In the genomic region with DNA sequence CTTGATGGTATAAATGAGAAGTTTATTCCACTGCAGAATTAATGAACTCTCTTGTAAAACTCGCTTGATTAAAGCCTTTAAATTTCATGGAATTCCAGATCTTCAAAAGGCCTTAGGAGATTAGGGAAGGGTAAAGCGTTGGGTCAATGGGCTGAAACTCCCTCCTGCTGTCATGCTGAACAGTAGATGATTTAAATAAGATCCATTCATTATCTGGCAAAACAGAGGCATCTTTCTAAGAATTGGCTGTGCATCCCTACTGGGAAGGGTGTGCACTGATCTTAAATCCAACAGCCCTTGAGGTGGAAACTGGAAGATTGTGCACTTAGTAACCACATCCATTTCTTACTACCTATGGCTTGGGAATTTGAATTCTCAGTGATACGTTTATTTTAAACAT, we compare ENCODE assay signal across 2 cellular contexts.
TF ChIP-seq lines count a peak whose summit lies in the region.

No MANE protein-coding gene starts in this region.

TF ChIP-seq in GM23338, 12 proteins besides CTCF, POLR2A, EP300 and RAD21 (continues in another document):
- TF ChIP-seq JUNB (IDR thresholded peaks at IDR 0.05; ENCODE audit: unreplicated experiment): no peak
- no peak for TF ChIP-seq EZH2phosphoT487 (IDR thresholded peaks at IDR 0.05; ENCODE audit: unreplicated experiment)
- TF ChIP-seq, protein P1, sequence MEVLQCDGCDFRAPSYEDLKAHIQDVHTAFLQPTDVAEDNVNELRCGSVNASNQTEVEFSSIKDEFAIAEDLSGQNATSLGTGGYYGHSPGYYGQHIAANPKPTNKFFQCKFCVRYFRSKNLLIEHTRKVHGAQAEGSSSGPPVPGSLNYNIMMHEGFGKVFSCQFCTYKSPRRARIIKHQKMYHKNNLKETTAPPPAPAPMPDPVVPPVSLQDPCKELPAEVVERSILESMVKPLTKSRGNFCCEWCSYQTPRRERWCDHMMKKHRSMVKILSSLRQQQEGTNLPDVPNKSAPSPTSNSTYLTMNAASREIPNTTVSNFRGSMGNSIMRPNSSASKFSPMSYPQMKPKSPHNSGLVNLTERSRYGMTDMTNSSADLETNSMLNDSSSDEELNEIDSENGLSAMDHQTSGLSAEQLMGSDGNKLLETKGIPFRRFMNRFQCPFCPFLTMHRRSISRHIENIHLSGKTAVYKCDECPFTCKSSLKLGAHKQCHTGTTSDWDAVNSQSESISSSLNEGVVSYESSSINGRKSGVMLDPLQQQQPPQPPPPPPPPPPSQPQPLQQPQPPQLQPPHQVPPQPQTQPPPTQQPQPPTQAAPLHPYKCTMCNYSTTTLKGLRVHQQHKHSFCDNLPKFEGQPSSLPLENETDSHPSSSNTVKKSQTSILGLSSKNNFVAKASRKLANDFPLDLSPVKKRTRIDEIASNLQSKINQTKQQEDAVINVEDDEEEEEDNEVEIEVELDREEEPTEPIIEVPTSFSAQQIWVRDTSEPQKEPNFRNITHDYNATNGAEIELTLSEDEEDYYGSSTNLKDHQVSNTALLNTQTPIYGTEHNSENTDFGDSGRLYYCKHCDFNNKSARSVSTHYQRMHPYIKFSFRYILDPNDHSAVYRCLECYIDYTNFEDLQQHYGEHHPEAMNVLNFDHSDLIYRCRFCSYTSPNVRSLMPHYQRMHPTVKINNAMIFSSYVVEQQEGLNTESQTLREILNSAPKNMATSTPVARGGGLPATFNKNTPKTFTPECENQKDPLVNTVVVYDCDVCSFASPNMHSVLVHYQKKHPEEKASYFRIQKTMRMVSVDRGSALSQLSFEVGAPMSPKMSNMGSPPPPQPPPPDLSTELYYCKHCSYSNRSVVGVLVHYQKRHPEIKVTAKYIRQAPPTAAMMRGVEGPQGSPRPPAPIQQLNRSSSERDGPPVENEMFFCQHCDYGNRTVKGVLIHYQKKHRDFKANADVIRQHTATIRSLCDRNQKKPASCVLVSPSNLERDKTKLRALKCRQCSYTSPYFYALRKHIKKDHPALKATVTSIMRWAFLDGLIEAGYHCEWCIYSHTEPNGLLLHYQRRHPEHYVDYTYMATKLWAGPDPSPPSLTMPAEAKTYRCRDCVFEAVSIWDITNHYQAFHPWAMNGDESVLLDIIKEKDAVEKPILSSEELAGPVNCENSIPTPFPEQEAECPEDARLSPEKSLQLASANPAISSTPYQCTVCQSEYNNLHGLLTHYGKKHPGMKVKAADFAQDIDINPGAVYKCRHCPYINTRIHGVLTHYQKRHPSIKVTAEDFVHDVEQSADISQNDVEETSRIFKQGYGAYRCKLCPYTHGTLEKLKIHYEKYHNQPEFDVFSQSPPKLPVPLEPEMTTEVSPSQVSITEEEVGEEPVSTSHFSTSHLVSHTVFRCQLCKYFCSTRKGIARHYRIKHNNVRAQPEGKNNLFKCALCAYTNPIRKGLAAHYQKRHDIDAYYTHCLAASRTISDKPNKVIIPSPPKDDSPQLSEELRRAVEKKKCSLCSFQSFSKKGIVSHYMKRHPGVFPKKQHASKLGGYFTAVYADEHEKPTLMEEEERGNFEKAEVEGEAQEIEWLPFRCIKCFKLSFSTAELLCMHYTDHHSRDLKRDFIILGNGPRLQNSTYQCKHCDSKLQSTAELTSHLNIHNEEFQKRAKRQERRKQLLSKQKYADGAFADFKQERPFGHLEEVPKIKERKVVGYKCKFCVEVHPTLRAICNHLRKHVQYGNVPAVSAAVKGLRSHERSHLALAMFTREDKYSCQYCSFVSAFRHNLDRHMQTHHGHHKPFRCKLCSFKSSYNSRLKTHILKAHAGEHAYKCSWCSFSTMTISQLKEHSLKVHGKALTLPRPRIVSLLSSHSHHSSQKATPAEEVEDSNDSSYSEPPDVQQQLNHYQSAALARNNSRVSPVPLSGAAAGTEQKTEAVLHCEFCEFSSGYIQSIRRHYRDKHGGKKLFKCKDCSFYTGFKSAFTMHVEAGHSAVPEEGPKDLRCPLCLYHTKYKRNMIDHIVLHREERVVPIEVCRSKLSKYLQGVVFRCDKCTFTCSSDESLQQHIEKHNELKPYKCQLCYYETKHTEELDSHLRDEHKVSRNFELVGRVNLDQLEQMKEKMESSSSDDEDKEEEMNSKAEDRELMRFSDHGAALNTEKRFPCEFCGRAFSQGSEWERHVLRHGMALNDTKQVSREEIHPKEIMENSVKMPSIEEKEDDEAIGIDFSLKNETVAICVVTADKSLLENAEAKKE (CRISPR knock-in tag; IDR thresholded peaks at IDR 0.05): no peak
- no peak; the same call in 1 of the 2 replicates for TF ChIP-seq NANOG (IDR thresholded peaks at IDR 0.05; ENCODE audit: borderline replicate concordance)
- TF ChIP-seq ZNF331 (CRISPR knock-in tag; IDR thresholded peaks at IDR 0.05; ENCODE audit: low read depth): no peak
- no peak for TF ChIP-seq EZH2 (IDR thresholded peaks at IDR 0.05; ENCODE audit: low read depth, unreplicated experiment)
- no peak for TF ChIP-seq ZNF114 (CRISPR knock-in tag; IDR thresholded peaks at IDR 0.05)
- no peak for TF ChIP-seq POLR2AphosphoS5 (IDR thresholded peaks at IDR 0.05; ENCODE audit: low read depth)
- TF ChIP-seq, protein P2, sequence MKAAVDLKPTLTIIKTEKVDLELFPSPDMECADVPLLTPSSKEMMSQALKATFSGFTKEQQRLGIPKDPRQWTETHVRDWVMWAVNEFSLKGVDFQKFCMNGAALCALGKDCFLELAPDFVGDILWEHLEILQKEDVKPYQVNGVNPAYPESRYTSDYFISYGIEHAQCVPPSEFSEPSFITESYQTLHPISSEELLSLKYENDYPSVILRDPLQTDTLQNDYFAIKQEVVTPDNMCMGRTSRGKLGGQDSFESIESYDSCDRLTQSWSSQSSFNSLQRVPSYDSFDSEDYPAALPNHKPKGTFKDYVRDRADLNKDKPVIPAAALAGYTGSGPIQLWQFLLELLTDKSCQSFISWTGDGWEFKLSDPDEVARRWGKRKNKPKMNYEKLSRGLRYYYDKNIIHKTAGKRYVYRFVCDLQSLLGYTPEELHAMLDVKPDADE (IDR thresholded peaks at IDR 0.05): no peak
- TF ChIP-seq CREB1 (CRISPR knock-in tag; IDR thresholded peaks at IDR 0.05; ENCODE audit: low read depth): no peak
- TF ChIP-seq STAT1 (IDR thresholded peaks at IDR 0.05; ENCODE audit: unreplicated experiment): no peak

TF ChIP-seq in K562, 482 proteins besides CTCF, POLR2A, EP300 and RAD21:
- TF ChIP-seq STAT5A (IDR thresholded peaks at IDR 0.05; ENCODE audit: borderline replicate concordance, low read length) (peak; percentile 88), KDM1A (IDR thresholded peaks at IDR 0.05) (peak in 1 of 2 experiments; percentile 41; a peak in 1 of 4 replicates), FOXM1 (IDR thresholded peaks at IDR 0.05; ENCODE audit: low read depth) (no peak), FOXM1 (CRISPR knock-in tag; IDR thresholded peaks at IDR 0.05; ENCODE audit: low read depth) (no peak), ILK (tag; IDR thresholded peaks at IDR 0.05; ENCODE audit: borderline replicate concordance, low read depth) (no peak), MECOM (CRISPR knock-in tag; IDR thresholded peaks at IDR 0.05) (peak; percentile 90; the same call in 1 of the 2 replicates), ARID2 (IDR thresholded peaks at IDR 0.05) (no peak), U2AF1 (optimal IDR thresholded peaks at IDR 0.05; ENCODE audit: low read depth, low read length) (no peak), TEAD4 (IDR thresholded peaks at IDR 0.05; ENCODE audit: low read length) (peak; percentile 13; the same call in 1 of the 2 replicates), TEAD4 (CRISPR knock-in tag; IDR thresholded peaks at IDR 0.05; ENCODE audit: borderline replicate concordance) (no peak), RCOR1 (IDR thresholded peaks at IDR 0.05; ENCODE audit: borderline replicate concordance in 1 of 2, low read depth in 2 of 2, low read length in 2 of 2) (peak in 1 of 2 experiments; percentile 45; a peak in 1 of 4 replicates), RBM34 (IDR thresholded peaks at IDR 0.05; ENCODE audit: borderline replicate concordance, insufficient read depth, low read length) (no peak), SMARCA4 (IDR thresholded peaks at IDR 0.05) (0 out of 2 replicates have a peak, but pooled peaks have one; percentile 24), FOXK2 (conservative IDR thresholded peaks at IDR 0.05 in 1 of 2, IDR thresholded peaks at IDR 0.05 in 1 of 2; ENCODE audit: low read depth in 2 of 2) (no peak), TAL1 (IDR thresholded peaks at IDR 0.05) (peak; percentile 46; the same call in 1 of the 2 replicates), MEIS2 (IDR thresholded peaks at IDR 0.05; ENCODE audit: partially characterized antibody) (peak; percentile 63), ARID1B (IDR thresholded peaks at IDR 0.05) (peak; percentile 71), CBFA2T3 (IDR thresholded peaks at IDR 0.05) (peak; percentile 79), CBFA2T2 (conservative IDR thresholded peaks at IDR 0.05) (peak; percentile 56)
- TF ChIP-seq, protein P3, sequence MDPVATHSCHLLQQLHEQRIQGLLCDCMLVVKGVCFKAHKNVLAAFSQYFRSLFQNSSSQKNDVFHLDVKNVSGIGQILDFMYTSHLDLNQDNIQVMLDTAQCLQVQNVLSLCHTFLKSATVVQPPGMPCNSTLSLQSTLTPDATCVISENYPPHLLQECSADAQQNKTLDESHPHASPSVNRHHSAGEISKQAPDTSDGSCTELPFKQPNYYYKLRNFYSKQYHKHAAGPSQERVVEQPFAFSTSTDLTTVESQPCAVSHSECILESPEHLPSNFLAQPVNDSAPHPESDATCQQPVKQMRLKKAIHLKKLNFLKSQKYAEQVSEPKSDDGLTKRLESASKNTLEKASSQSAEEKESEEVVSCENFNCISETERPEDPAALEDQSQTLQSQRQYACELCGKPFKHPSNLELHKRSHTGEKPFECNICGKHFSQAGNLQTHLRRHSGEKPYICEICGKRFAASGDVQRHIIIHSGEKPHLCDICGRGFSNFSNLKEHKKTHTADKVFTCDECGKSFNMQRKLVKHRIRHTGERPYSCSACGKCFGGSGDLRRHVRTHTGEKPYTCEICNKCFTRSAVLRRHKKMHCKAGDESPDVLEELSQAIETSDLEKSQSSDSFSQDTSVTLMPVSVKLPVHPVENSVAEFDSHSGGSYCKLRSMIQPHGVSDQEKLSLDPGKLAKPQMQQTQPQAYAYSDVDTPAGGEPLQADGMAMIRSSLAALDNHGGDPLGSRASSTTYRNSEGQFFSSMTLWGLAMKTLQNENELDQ (CRISPR knock-in tag; IDR thresholded peaks at IDR 0.05; ENCODE audit: borderline replicate concordance): no peak
- TF ChIP-seq, protein P4, sequence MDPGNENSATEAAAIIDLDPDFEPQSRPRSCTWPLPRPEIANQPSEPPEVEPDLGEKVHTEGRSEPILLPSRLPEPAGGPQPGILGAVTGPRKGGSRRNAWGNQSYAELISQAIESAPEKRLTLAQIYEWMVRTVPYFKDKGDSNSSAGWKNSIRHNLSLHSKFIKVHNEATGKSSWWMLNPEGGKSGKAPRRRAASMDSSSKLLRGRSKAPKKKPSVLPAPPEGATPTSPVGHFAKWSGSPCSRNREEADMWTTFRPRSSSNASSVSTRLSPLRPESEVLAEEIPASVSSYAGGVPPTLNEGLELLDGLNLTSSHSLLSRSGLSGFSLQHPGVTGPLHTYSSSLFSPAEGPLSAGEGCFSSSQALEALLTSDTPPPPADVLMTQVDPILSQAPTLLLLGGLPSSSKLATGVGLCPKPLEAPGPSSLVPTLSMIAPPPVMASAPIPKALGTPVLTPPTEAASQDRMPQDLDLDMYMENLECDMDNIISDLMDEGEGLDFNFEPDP (CRISPR knock-in tag; IDR thresholded peaks at IDR 0.05): no peak
- TF ChIP-seq, protein P5, sequence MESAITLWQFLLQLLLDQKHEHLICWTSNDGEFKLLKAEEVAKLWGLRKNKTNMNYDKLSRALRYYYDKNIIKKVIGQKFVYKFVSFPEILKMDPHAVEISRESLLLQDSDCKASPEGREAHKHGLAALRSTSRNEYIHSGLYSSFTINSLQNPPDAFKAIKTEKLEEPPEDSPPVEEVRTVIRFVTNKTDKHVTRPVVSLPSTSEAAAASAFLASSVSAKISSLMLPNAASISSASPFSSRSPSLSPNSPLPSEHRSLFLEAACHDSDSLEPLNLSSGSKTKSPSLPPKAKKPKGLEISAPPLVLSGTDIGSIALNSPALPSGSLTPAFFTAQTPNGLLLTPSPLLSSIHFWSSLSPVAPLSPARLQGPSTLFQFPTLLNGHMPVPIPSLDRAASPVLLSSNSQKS (CRISPR knock-in tag; IDR thresholded peaks at IDR 0.05): no peak
